ENCODE assay signal across 9 cellular contexts in the genomic region with DNA sequence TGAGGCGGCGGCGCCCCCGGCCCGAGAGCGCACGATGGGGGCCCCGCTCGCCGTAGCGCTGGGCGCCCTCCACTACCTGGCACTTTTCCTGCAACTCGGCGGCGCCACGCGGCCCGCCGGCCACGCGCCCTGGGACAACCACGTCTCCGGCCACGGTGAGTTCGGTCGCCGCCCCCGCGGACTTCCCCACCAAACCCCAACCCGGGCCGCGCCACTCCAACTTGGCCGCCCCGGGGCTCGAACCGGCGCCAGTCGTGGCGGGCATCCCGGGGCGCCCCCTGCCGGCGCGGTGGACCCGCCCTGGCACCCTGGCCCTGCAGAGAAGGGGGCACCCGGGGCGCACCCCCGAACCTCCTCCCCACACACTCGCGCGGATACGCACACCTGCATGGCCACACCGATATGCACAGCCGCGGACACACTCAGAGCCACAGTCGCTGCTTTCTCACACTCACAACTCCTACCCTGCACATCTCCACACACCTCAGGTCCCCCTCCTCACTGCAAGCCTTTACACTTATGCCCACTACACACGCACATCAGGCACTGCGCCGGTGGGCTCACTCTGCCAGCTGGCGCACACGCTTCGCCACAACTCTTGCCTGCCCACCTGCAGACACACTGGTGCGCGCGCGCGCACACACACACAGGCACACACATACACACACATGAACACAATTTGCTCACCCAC. TPM values are rescaled to one million over a fixed set of nuclear protein-coding genes. Genes with fewer than 3 reads are reported as not detected.
A peak's percentile ranks its signal among the peaks of the same experiment; 100 is the strongest.
DNase-seq lines count a peak whose midpoint lies in the region; ATAC-seq and TF ChIP-seq lines count a peak whose summit lies in the region.
"Had no signal": no experiment of that assay in that cellular context is flagged by ENCODE, and none has a peak within 500 bp of the region (broad histone marks: within the 10 kb centered on the region; RNA-seq: fewer than 3 reads in every experiment).

No MANE protein-coding gene starts in this region.

- H3K4me1 ChIP-seq in iPS-18a (ENCODE audit: control insufficient read depth, low read depth, low read length), result peaks cover 19% of the 10 kb centered on the region
- H3K4me1 ChIP-seq in suprapubic skin, result peaks cover 13% of the 10 kb centered on the region

- no peaks in the 10 kb centered on the region for H3K9me3 Mint-ChIP-seq in activated CD8-positive, alpha-beta memory T cell treated with anti-CD3 and anti-CD28 coated beads, Interleukin-2, amount 10 ng/mL, durations not matched to agents 7 days and 5 days (ENCODE audit: low read depth)
- no peaks in the 10 kb centered on the region for H3K9me3 Mint-ChIP-seq in WTC11

- no peaks in the 10 kb centered on the region for H3K9me3 ChIP-seq in iPS-18a (ENCODE audit: control insufficient read depth, low read depth, low read length)
- no peaks in the 10 kb centered on the region for H3K9me3 ChIP-seq in suprapubic skin
- H3K9me3 ChIP-seq: neutrophil had no signal

- H3K4me1 Mint-ChIP-seq in activated CD8-positive, alpha-beta memory T cell treated with anti-CD3 and anti-CD28 coated beads, Interleukin-2, amount 10 ng/mL, durations not matched to agents 7 days and 5 days, result peaks cover 9% of the 10 kb centered on the region
- peaks cover 40% of the 10 kb centered on the region for H3K4me1 Mint-ChIP-seq in WTC11

- peak overlapping the region; percentile 42 for H3K4me3 ChIP-seq in iPS-18a (ENCODE audit: low read length)
- H3K4me3 ChIP-seq in suprapubic skin, result peak overlapping the region; percentile 51

- peak; percentile 58; the same call in 1 of the 2 replicates for TF ChIP-seq CTCF in WTC11 (IDR thresholded peaks at IDR 0.05)
- TF ChIP-seq CTCF in suprapubic skin (IDR thresholded peaks at IDR 0.05), result peak; percentile 2 to 16

- no peak for TF ChIP-seq POLR2A in suprapubic skin (IDR thresholded peaks at IDR 0.05)

- TF ChIP-seq EP300 in suprapubic skin (IDR thresholded peaks at IDR 0.05), result no peak

- H3K27me3 Mint-ChIP-seq in activated CD8-positive, alpha-beta memory T cell treated with anti-CD3 and anti-CD28 coated beads, Interleukin-2, amount 10 ng/mL, durations not matched to agents 7 days and 5 days, result peaks cover 67% of the 10 kb centered on the region
- peaks cover 26% of the 10 kb centered on the region for H3K27me3 Mint-ChIP-seq in WTC11 (ENCODE audit: low read depth)

- H3K27me3 ChIP-seq in iPS-18a (ENCODE audit: control insufficient read depth, insufficient read depth, low read length) (peaks cover 4% of the 10 kb centered on the region), suprapubic skin (peaks cover 68% of the 10 kb centered on the region)

- peaks cover 1% of the 10 kb centered on the region for H3K36me3 Mint-ChIP-seq in activated CD8-positive, alpha-beta memory T cell treated with anti-CD3 and anti-CD28 coated beads, Interleukin-2, amount 10 ng/mL, durations not matched to agents 7 days and 5 days
- H3K36me3 Mint-ChIP-seq in WTC11, result no peaks in the 10 kb centered on the region

- CTCF ChIA-PET in activated CD8-positive, alpha-beta memory T cell treated with anti-CD3 and anti-CD28 coated beads, Interleukin-2, amount 10 ng/mL, durations not matched to agents 7 days and 5 days (lab: Charles Lee), result interaction anchor here (1.4 kb wide), 1 partner anchor 11 kb away, joined by 3 read pairs; no protein-coding TSS in a partner anchor
- CTCF ChIA-PET in WTC11 (lab: Charles Lee), result interaction anchor here (1.2 to 2.3 kb wide), 8 partner anchors 12 to 339 kb away, joined by 3 to 16 read pairs (median 4); no protein-coding TSS in a partner anchor

- ATAC-seq in activated CD8-positive, alpha-beta memory T cell treated with anti-CD3 and anti-CD28 coated beads, Interleukin-2, amount 10 ng/mL, durations not matched to agents 7 days and 5 days, result peak; percentile 12
- peak; percentile 7; the same call in 1 of the 2 replicates for ATAC-seq in WTC11
- no peak for ATAC-seq in HG02973 (IDR thresholded peaks at IDR 0.05; ENCODE audit: unreplicated experiment)

- no peak for DNase-seq in activated CD8-positive, alpha-beta memory T cell treated with anti-CD3 and anti-CD28 coated beads, Interleukin-2, amount 10 ng/mL, durations not matched to agents 7 days and 5 days
- no peak for DNase-seq in activated CD8-positive, alpha-beta memory T cell treated with anti-CD3 and anti-CD28 coated beads for 24 hours
- DNase-seq in WTC11 (ENCODE audit: low spot score) (peak; percentile 39), suprapubic skin (ENCODE audit: low spot score in 2 of 2) (no peak), HK-2 (ENCODE audit: unreplicated experiment) (no peak), DMS114 treated with DMSO at 0.1 percent for 48 hours (lab: John Stamatoyannopoulos, UW; ENCODE audit: unreplicated experiment) (no peak)

- H3K9ac ChIP-seq in iPS-18a (ENCODE audit: low read length), result no peak overlapping the region

- POLR2A ChIA-PET in WTC11 (lab: Charles Lee), result interaction anchor here (0.5 to 0.9 kb wide), 2 partner anchors 8 to 11 kb away, joined by 3 read pairs; no protein-coding TSS in a partner anchor

- H3K4me3 Mint-ChIP-seq in activated CD8-positive, alpha-beta memory T cell treated with anti-CD3 and anti-CD28 coated beads, Interleukin-2, amount 10 ng/mL, durations not matched to agents 7 days and 5 days, result peak overlapping the region; percentile 13
- H3K4me3 Mint-ChIP-seq in WTC11, result peak overlapping the region; percentile 83

- 57% methylated on average over 19 of the region's 67 CpGs for WGBS in suprapubic skin

- H3K27ac Mint-ChIP-seq in activated CD8-positive, alpha-beta memory T cell treated with anti-CD3 and anti-CD28 coated beads, Interleukin-2, amount 10 ng/mL, durations not matched to agents 7 days and 5 days, result no peak overlapping the region
- no peak overlapping the region for H3K27ac Mint-ChIP-seq in WTC11

- H3K27ac ChIP-seq in iPS-18a (ENCODE audit: low read length) (no peak overlapping the region), suprapubic skin (no peak overlapping the region)
- H3K27ac ChIP-seq: neutrophil had no signal

- H3K36me3 ChIP-seq in iPS-18a (ENCODE audit: control insufficient read depth, low read depth, low read length) (no peaks in the 10 kb centered on the region), suprapubic skin (no peaks in the 10 kb centered on the region)
- H3K36me3 ChIP-seq: neutrophil had no signal

TF ChIP-seq in WTC11, 78 proteins besides CTCF, POLR2A, EP300 and RAD21 (continues in another document):
- TF ChIP-seq, protein P1, sequence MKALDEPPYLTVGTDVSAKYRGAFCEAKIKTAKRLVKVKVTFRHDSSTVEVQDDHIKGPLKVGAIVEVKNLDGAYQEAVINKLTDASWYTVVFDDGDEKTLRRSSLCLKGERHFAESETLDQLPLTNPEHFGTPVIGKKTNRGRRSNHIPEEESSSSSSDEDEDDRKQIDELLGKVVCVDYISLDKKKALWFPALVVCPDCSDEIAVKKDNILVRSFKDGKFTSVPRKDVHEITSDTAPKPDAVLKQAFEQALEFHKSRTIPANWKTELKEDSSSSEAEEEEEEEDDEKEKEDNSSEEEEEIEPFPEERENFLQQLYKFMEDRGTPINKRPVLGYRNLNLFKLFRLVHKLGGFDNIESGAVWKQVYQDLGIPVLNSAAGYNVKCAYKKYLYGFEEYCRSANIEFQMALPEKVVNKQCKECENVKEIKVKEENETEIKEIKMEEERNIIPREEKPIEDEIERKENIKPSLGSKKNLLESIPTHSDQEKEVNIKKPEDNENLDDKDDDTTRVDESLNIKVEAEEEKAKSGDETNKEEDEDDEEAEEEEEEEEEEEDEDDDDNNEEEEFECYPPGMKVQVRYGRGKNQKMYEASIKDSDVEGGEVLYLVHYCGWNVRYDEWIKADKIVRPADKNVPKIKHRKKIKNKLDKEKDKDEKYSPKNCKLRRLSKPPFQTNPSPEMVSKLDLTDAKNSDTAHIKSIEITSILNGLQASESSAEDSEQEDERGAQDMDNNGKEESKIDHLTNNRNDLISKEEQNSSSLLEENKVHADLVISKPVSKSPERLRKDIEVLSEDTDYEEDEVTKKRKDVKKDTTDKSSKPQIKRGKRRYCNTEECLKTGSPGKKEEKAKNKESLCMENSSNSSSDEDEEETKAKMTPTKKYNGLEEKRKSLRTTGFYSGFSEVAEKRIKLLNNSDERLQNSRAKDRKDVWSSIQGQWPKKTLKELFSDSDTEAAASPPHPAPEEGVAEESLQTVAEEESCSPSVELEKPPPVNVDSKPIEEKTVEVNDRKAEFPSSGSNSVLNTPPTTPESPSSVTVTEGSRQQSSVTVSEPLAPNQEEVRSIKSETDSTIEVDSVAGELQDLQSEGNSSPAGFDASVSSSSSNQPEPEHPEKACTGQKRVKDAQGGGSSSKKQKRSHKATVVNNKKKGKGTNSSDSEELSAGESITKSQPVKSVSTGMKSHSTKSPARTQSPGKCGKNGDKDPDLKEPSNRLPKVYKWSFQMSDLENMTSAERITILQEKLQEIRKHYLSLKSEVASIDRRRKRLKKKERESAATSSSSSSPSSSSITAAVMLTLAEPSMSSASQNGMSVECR (CRISPR knock-in tag; IDR thresholded peaks at IDR 0.05; ENCODE audit: borderline replicate concordance), result 0 out of 2 replicates have a peak, but pooled peaks have one; percentile 28
- TF ChIP-seq SMAD4 (CRISPR knock-in tag; IDR thresholded peaks at IDR 0.05) (peak; percentile 62; the same call in 1 of the 2 replicates), E2F4 (CRISPR knock-in tag; IDR thresholded peaks at IDR 0.05; ENCODE audit: borderline replicate concordance, low read depth) (0 out of 2 replicates have a peak, but pooled peaks have one; percentile 10)
- TF ChIP-seq, protein P2, sequence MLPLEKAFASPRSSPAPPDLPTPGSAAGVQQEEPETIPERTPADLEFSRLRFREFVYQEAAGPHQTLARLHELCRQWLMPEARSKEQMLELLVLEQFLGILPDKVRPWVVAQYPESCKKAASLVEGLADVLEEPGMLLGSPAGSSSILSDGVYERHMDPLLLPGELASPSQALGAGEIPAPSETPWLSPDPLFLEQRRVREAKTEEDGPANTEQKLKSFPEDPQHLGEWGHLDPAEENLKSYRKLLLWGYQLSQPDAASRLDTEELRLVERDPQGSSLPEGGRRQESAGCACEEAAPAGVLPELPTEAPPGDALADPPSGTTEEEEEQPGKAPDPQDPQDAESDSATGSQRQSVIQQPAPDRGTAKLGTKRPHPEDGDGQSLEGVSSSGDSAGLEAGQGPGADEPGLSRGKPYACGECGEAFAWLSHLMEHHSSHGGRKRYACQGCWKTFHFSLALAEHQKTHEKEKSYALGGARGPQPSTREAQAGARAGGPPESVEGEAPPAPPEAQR (CRISPR knock-in tag; IDR thresholded peaks at IDR 0.05), result no peak

RNA-seq across cellular contexts. Expression of gene VSTM2L, which starts 0.5 kb away (rescaled TPM):
- under 1 TPM in 1 of 2 experiments, not detected in 1; 0.35 TPM for total RNA-seq in activated CD8-positive, alpha-beta memory T cell treated with anti-CD3 and anti-CD28 coated beads, Interleukin-2, amount 10 ng/mL, durations not matched to agents 7 days and 5 days
- total RNA-seq in WTC11 (2021), result 1.7 to 2.1 TPM (median 1.9 TPM) in 3 replicates
- total RNA-seq in suprapubic skin, result 1 to 10 TPM in 1 of 4 donors, under 1 TPM in 1, not detected in 2; 0.78 to 1.4 TPM
